In genomic region chr18:33581816-33582215, GRCh38 we compare ENCODE assay signal across 20 cellular contexts. TPM values are rescaled to one million over a fixed set of nuclear protein-coding genes. Genes with fewer than 3 reads are reported as not detected.
A peak's percentile ranks its signal among the peaks of the same experiment; 100 is the strongest.
DNase-seq lines count a peak whose midpoint lies in the region; ATAC-seq, FAIRE-seq and TF ChIP-seq lines count a peak whose summit lies in the region.
"Had no signal": no experiment of that assay in that cellular context is flagged by ENCODE, and none has a peak within 500 bp of the region (broad histone marks: within the 10 kb centered on the region; RNA-seq: fewer than 3 reads in every experiment).

No MANE protein-coding gene starts in this region.

- peaks cover 4% of the 10 kb centered on the region for H3K36me3 Mint-ChIP-seq in nephron progenitor cell (ENCODE audit: low read depth)
- peaks cover 8% of the 10 kb centered on the region for H3K36me3 Mint-ChIP-seq in type B pancreatic cell
- H3K36me3 Mint-ChIP-seq in stimulated activated naive B cell treated with anti-CD40 and anti-IgM and Interleukin-4, amounts not matched to agents 10 μg/mL and 1 μg/mL and 100 μg/mL, for 72 hours = peaks cover 0 to 5% of the 10 kb centered on the region in 2 donors
- H3K36me3 Mint-ChIP-seq: CD8-positive, alpha-beta memory T cell had no signal

- H3K4me1 Mint-ChIP-seq in nephron progenitor cell (peaks cover 35% of the 10 kb centered on the region), type B pancreatic cell (ENCODE audit: unreplicated experiment) (peaks cover 19% of the 10 kb centered on the region)
- peaks cover 6 to 7% of the 10 kb centered on the region in 2 donors for H3K4me1 Mint-ChIP-seq in stimulated activated naive B cell treated with anti-CD40 and anti-IgM and Interleukin-4, amounts not matched to agents 10 μg/mL and 1 μg/mL and 100 μg/mL, for 72 hours
- H3K4me1 Mint-ChIP-seq: natural killer cell had no signal

- no peaks in the 10 kb centered on the region for H3K27me3 Mint-ChIP-seq in nephron progenitor cell (ENCODE audit: low read depth, poor library complexity)
- no peaks in the 10 kb centered on the region for H3K27me3 Mint-ChIP-seq in type B pancreatic cell
- H3K27me3 Mint-ChIP-seq in stimulated activated naive B cell treated with anti-CD40 and anti-IgM and Interleukin-4, amounts not matched to agents 10 μg/mL and 1 μg/mL and 100 μg/mL, for 72 hours = peaks cover 14 to 20% of the 10 kb centered on the region in 2 donors
- H3K27me3 Mint-ChIP-seq: activated naive CD4-positive, alpha-beta T cell treated with anti-CD3 and anti-CD28 coated beads, Interleukin-2, amount 10 ng/mL, durations not matched to agents 7 days and 5 days had no signal

- FAIRE-seq in GM12891 (lab: Jason Lieb, UNC) = no peak

- peaks cover 5% of the 10 kb centered on the region for H3K9me3 Mint-ChIP-seq in nephron progenitor cell
- H3K9me3 Mint-ChIP-seq in type B pancreatic cell = peaks cover 4% of the 10 kb centered on the region
- H3K9me3 Mint-ChIP-seq in stimulated activated naive B cell treated with anti-CD40 and anti-IgM and Interleukin-4, amounts not matched to agents 10 μg/mL and 1 μg/mL and 100 μg/mL, for 72 hours = peaks cover 4 to 6% of the 10 kb centered on the region in 2 donors
- H3K9me3 Mint-ChIP-seq: activated naive CD4-positive, alpha-beta T cell treated with anti-CD3 and anti-CD28 coated beads, Interleukin-2, amount 10 ng/mL, durations not matched to agents 7 days and 5 days had no signal

- ATAC-seq in heart left ventricle = no peak
- ATAC-seq in stimulated activated naive B cell treated with anti-CD40 and anti-IgM and Interleukin-4, amounts not matched to agents 10 μg/mL and 1 μg/mL and 100 μg/mL, for 72 hours (replicated peaks) = no peak
- ATAC-seq: left lung, natural killer cell had no signal

- H3K4me1 ChIP-seq in heart left ventricle = peaks cover 0 to 27% (median 7%) of the 10 kb centered on the region in 12 donors

- TF ChIP-seq CTCF in heart left ventricle (IDR thresholded peaks at IDR 0.05) (no peak), coronary artery (IDR thresholded peaks at IDR 0.05) (no peak), nephron progenitor cell (IDR thresholded peaks at IDR 0.05) (no peak), type B pancreatic cell (conservative IDR thresholded peaks at IDR 0.05) (no peak)

- WGBS in heart left ventricle, 4 donors = 33 to 50% (median 42%) methylated on average over 2 of the region's 2 CpGs

- peak overlapping the region; percentile 12 for H3K27ac Mint-ChIP-seq in nephron progenitor cell
- no peak overlapping the region for H3K27ac Mint-ChIP-seq in type B pancreatic cell
- H3K27ac Mint-ChIP-seq in stimulated activated naive B cell treated with anti-CD40 and anti-IgM and Interleukin-4, amounts not matched to agents 10 μg/mL and 1 μg/mL and 100 μg/mL, for 72 hours = no peak overlapping the region
- H3K27ac Mint-ChIP-seq: activated naive CD4-positive, alpha-beta T cell treated with anti-CD3 and anti-CD28 coated beads, Interleukin-2, amount 10 ng/mL, durations not matched to agents 7 days and 5 days; CD8-positive, alpha-beta memory T cell; natural killer cell; T-helper 2 cell treated with Interferon-gamma antibody and Interleukin-4, amounts not matched to agents 5 μg/mL and 100 μg/mL, for 36 hours had no signal

- no peaks in the 10 kb centered on the region for H3K36me3 ChIP-seq in heart left ventricle
- H3K36me3 ChIP-seq: HAP-1, left lung had no signal

- intact Hi-C loops in heart left ventricle (cut with DNase I) (no loop called here), cardiac septum (cut with DNase I) (no loop called here)

- peaks cover 0 to under 1% (median 0%) of the 10 kb centered on the region in 12 donors for H3K9me3 ChIP-seq in heart left ventricle
- H3K9me3 ChIP-seq: HAP-1, left lung had no signal

- DNase-seq in heart left ventricle (peak in 1 of 5 donors; percentile 8), cardiac septum (ENCODE audit: low spot score) (no peak), coronary artery (ENCODE audit: low spot score) (no peak), nephron progenitor cell (no peak), type B pancreatic cell (ENCODE audit: extremely low spot score, unreplicated experiment) (no peak), GM12891 (ENCODE audit: insufficient read length, low spot score) (no peak), epidermal melanocyte (ENCODE audit: insufficient read length, low spot score) (no peak)
- DNase-seq in stimulated activated naive B cell treated with anti-CD40 and anti-IgM and Interleukin-4, amounts not matched to agents 10 μg/mL and 1 μg/mL and 100 μg/mL, for 72 hours = no peak
- DNase-seq: ACHN; activated naive CD4-positive, alpha-beta T cell treated with anti-CD3 and anti-CD28 coated beads, Interleukin-2, amount 10 ng/mL, durations not matched to agents 7 days and 5 days; CD8-positive, alpha-beta memory T cell; effector CD4-positive, alpha-beta T cell; GDM1; left lung; natural killer cell; NCI-H526 treated with DMSO at 0.1 percent for 48 hours; stimulated activated CD4-positive, alpha-beta T cell treated with anti-CD3 and anti-CD28 coated beads, Interleukin-4, amount 100 ng/mL, for 24 hours had no signal

- H3K4me3 ChIP-seq in heart left ventricle (peak overlapping the region in 8 of 12 donors; percentile 1 to 29 (median 14)), coronary artery (peak overlapping the region; percentile 48)
- H3K4me3 ChIP-seq: HAP-1, left lung had no signal

- TF ChIP-seq POLR2A in heart left ventricle (IDR thresholded peaks at IDR 0.05) (no peak), GM12891 (IDR thresholded peaks at IDR 0.05; ENCODE audit: low read depth, low read length) (no peak)

- peaks cover 0 to 19% (median 0%) of the 10 kb centered on the region in 9 donors for H3K27me3 ChIP-seq in heart left ventricle

- H3K4me3 Mint-ChIP-seq in nephron progenitor cell (peak overlapping the region; percentile 68), type B pancreatic cell (peak overlapping the region; percentile 44)
- no peak overlapping the region for H3K4me3 Mint-ChIP-seq in stimulated activated naive B cell treated with anti-CD40 and anti-IgM and Interleukin-4, amounts not matched to agents 10 μg/mL and 1 μg/mL and 100 μg/mL, for 72 hours
- H3K4me3 Mint-ChIP-seq: activated naive CD4-positive, alpha-beta T cell treated with anti-CD3 and anti-CD28 coated beads, Interleukin-2, amount 10 ng/mL, durations not matched to agents 7 days and 5 days; CD8-positive, alpha-beta memory T cell; natural killer cell; T-helper 2 cell treated with Interferon-gamma antibody and Interleukin-4, amounts not matched to agents 5 μg/mL and 100 μg/mL, for 36 hours had no signal

- H3K27ac ChIP-seq in heart left ventricle (peak overlapping the region; percentile 26 to 78 (median 59)), coronary artery (peak overlapping the region; percentile 16 to 50)
- H3K27ac ChIP-seq: left lung had no signal

TF ChIP-seq in GM12891, 5 proteins besides CTCF, POLR2A, EP300 and RAD21:
- TF ChIP-seq POU2F2 (IDR thresholded peaks at IDR 0.05; ENCODE audit: low read depth, low read length) (no peak), POLR2AphosphoS5 (IDR thresholded peaks at IDR 0.05; ENCODE audit: low read depth, low read length) (no peak), SPI1 (IDR thresholded peaks at IDR 0.05; ENCODE audit: low read depth, low read length) (no peak), PAX5 (IDR thresholded peaks at IDR 0.05; ENCODE audit: insufficient read depth, low read length, severe bottlenecking) (no peak), TAF1 (IDR thresholded peaks at IDR 0.05; ENCODE audit: low read depth, low read length) (no peak)

RNA-seq across cellular contexts. Expression of gene ASXL3, which starts 3.8 kb away (rescaled TPM):
- total RNA-seq in heart left ventricle = 1 to 10 TPM; 1.6 to 8.9 (median 3.9) TPM
- under 1 TPM; 0.65 to 0.69 TPM for polyA plus RNA-seq in heart left ventricle
- 6.1 TPM for total RNA-seq in cardiac septum
- total RNA-seq in type B pancreatic cell (ENCODE audit: low replicate concordance) = 15.6 and 24.4 TPM in 2 replicates
- not detected for polyA plus RNA-seq in GM12891 (2012; ENCODE audit: low read depth, missing spikeins)
- total RNA-seq: CD8-positive, alpha-beta memory T cell; HT-29; natural killer cell had no signal
- polyA plus RNA-seq: CD8-positive, alpha-beta memory T cell had no signal

Comparison
In these comparisons a context has a peak if more than half of its experiments do, and no peak if none do; other contexts are left out.
1. H3K4me3 Mint-ChIP-seq: peak in nephron progenitor cell (single experiment) and type B pancreatic cell (single experiment); none in stimulated activated naive B cell treated with anti-CD40 and anti-IgM and Interleukin-4, amounts not matched to agents 10 μg/mL and 1 μg/mL and 100 μg/mL, for 72 hours (0 of 2).